Comparison of ENCODE assay signal across 9 cellular contexts in genomic region chr6:105359419-105360366, GRCh38. TPM values are rescaled to one million over a fixed set of nuclear protein-coding genes. Genes with fewer than 3 reads are reported as not detected.
DNase-seq lines count a peak whose midpoint lies in the region; ATAC-seq and TF ChIP-seq lines count a peak whose summit lies in the region.
"Had no signal": no experiment of that assay in that cellular context is flagged by ENCODE, and none has a peak within 500 bp of the region (broad histone marks: within the 10 kb centered on the region; RNA-seq: fewer than 3 reads in every experiment).

No MANE protein-coding gene starts in this region.

- intact Hi-C loops in gastrocnemius medialis (cut with DNase I; ENCODE audit: low total_unique reads), result loop anchor here (5.0 kb wide), 2 partner anchors 43 to 57 kb away; partner anchors contain the start of gene PREP

- in situ Hi-C loops in gastrocnemius medialis (cut with MboI; ENCODE audit: low sequenced_read_pairs in 4 of 4) (no loop called here), KBM-7 (cut with MboI; ENCODE audit: low pct_unique_long_range_greater_than_20kb, low sequenced_read_pairs) (no loop called here)

- TF ChIP-seq CTCF in epithelial cell of esophagus (IDR thresholded peaks at IDR 0.05; ENCODE audit: insufficient read depth, low read depth, low read length, missing control alignments) (no peak), gastrocnemius medialis (IDR thresholded peaks at IDR 0.05 in 4 of 5, conservative IDR thresholded peaks at IDR 0.05 in 1 of 5) (no peak)

- no peaks in the 10 kb centered on the region for H3K9me3 ChIP-seq in gastrocnemius medialis
- H3K9me3 ChIP-seq: prostate gland, testis had no signal

- ATAC-seq in GM21619 (IDR thresholded peaks at IDR 0.05; ENCODE audit: unreplicated experiment) (peak; percentile 49), gastrocnemius medialis (peak in 1 of 2 donors; percentile 45)

- H3K4me1 ChIP-seq in gastrocnemius medialis, result peaks cover 22 to 34% of the 10 kb centered on the region in 2 donors
- H3K4me1 ChIP-seq: prostate gland had no signal

- no peaks in the 10 kb centered on the region for H3K27me3 ChIP-seq in gastrocnemius medialis
- H3K27me3 ChIP-seq: testis had no signal

- TF ChIP-seq POLR2A in gastrocnemius medialis (IDR thresholded peaks at IDR 0.05), result no peak

- H3K27ac ChIP-seq in gastrocnemius medialis, result peak overlapping the region in 3 of 4 donors; percentile 47 to 63 (median 62)
- H3K27ac ChIP-seq: prostate gland, testis had no signal

- H3K36me3 ChIP-seq in gastrocnemius medialis, result no peaks in the 10 kb centered on the region
- H3K36me3 ChIP-seq: prostate gland had no signal

- peak; percentile 28 for DNase-seq in MV-4-11 (lab: John Stamatoyannopoulos, UW)
- DNase-seq in epithelial cell of esophagus (ENCODE audit: low read depth), result peak; percentile 94
- DNase-seq in gastrocnemius medialis, result no peak
- no peak for DNase-seq in AML-193 (lab: John Stamatoyannopoulos, UW)
- no peak for DNase-seq in KBM-7
- DNase-seq in NCI-H2081 treated with DMSO at 0.1 percent for 48 hours (lab: John Stamatoyannopoulos, UW), result no peak
- DNase-seq: testis had no signal

- no peak overlapping the region for H3K4me3 ChIP-seq in epithelial cell of esophagus (ENCODE audit: low read length)
- no peak overlapping the region for H3K4me3 ChIP-seq in gastrocnemius medialis
- H3K4me3 ChIP-seq: prostate gland, testis had no signal

RNA-seq across cellular contexts. Expression of gene PREP, which starts 43.2 kb away (rescaled TPM):
- total RNA-seq in gastrocnemius medialis, result 10 to 100 TPM; 34.6 to 71.8 (median 51.8) TPM

Comparison
In these comparisons a context has a peak if more than half of its experiments do, and no peak if none do; other contexts are left out.
1. DNase-seq: peak in MV-4-11 (single experiment) and epithelial cell of esophagus (single experiment); none in gastrocnemius medialis (0 of 2), AML-193 (0 of 2), KBM-7 (single experiment) and NCI-H2081 treated with DMSO at 0.1 percent for 48 hours (single experiment).